1 cellular context compared by ENCODE assay signal in the genomic region with DNA sequence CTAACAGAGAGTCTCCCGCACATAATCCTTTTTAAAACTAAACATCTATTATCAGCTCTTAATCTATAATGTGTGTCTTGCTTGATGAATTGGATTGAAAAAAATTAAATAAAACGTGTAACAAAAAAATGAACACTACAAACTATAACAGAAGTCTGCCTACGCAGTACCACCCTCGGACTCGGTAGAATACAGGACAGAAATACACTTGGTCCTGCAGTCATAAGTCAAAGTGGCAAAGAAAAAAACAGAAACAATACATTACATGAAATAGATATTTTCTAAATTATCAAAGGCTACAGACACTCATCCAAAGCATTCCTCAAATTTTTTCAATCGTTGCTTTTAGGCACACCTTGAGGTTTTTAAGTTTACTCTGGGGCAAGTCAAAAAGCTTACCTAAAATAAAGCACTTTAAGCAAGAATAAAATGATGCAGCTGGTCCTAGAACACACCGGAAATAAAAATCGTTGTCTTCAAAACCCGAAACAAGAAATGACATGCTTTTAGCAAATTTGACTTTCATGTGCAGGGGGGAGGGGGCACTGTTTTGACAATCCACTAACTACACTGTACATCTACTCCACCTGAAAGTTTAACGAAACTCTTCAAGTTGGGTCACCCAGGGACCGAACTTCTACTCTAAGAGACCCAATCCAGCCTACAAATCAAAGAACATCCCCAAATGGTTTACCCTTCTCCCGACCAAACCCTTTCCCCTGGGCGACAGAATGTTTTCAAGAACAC.
TF ChIP-seq lines count a peak whose summit lies in the region.

No MANE protein-coding gene starts in this region.

TF ChIP-seq in WTC11, 78 proteins besides CTCF, POLR2A, EP300 and RAD21 (continued from another document):
- TF ChIP-seq, protein P1, sequence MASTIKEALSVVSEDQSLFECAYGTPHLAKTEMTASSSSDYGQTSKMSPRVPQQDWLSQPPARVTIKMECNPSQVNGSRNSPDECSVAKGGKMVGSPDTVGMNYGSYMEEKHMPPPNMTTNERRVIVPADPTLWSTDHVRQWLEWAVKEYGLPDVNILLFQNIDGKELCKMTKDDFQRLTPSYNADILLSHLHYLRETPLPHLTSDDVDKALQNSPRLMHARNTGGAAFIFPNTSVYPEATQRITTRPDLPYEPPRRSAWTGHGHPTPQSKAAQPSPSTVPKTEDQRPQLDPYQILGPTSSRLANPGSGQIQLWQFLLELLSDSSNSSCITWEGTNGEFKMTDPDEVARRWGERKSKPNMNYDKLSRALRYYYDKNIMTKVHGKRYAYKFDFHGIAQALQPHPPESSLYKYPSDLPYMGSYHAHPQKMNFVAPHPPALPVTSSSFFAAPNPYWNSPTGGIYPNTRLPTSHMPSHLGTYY (CRISPR knock-in tag; IDR thresholded peaks at IDR 0.05), result no peak
